Comparison of ENCODE assay signal across 20 cellular contexts in the genomic region with DNA sequence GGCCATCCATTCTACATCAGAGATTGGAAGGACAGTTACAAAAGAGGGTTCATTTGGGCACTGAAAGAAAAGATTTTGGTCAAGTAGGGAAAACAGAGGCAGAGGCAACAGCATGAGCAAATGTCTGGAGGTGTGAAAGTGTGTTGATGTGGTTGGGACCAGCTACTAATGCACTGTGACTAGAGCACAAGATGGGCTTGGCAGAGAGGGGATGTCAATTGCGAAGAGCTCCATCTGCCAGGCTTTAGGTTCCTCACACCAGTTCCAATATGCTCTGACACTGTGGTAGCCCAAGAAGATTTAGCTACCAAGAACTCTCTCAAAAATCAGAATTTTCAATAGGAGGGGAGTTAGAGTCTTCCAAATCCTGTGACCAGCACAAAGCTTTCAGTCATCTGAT. TPM values are rescaled to one million over a fixed set of nuclear protein-coding genes. Genes with fewer than 3 reads are reported as not detected.
DNase-seq lines count a peak whose midpoint lies in the region; ATAC-seq and TF ChIP-seq lines count a peak whose summit lies in the region.
"Had no signal": no experiment of that assay in that cellular context is flagged by ENCODE, and none has a peak within 500 bp of the region (broad histone marks: within the 10 kb centered on the region; RNA-seq: fewer than 3 reads in every experiment).

No MANE protein-coding gene starts in this region.

- H3K4me1 ChIP-seq in GM23248 (ENCODE audit: insufficient read depth) (peaks cover 51% of the 10 kb centered on the region), Panc1 (ENCODE audit: control insufficient read depth, insufficient read depth, low read length) (peaks cover 54% of the 10 kb centered on the region), esophagus squamous epithelium (peaks cover 5 to 75% (median 56%) of the 10 kb centered on the region in 3 donors), skeletal muscle tissue (ENCODE audit: control insufficient read depth in 3 of 3, insufficient read depth in 3 of 3, low read length in 3 of 3) (peaks cover 50 to 65% (median 63%) of the 10 kb centered on the region in 3 donors)

- H3K27me3 ChIP-seq in GM23248 (replicated peaks; ENCODE audit: insufficient read depth) (no peaks in the 10 kb centered on the region), Panc1 (ENCODE audit: control insufficient read depth, insufficient read depth, low read length) (no peaks in the 10 kb centered on the region), esophagus squamous epithelium (no peaks in the 10 kb centered on the region), skeletal muscle tissue (ENCODE audit: control insufficient read depth in 3 of 3, insufficient read depth in 3 of 3, low read length in 3 of 3) (no peaks in the 10 kb centered on the region)
- H3K27me3 ChIP-seq: body of pancreas, foreskin keratinocyte had no signal

- H4K20me1 ChIP-seq in GM23248 (ENCODE audit: insufficient read depth) = no peaks in the 10 kb centered on the region

- no peak overlapping the region for H3K4me3 ChIP-seq in GM23248
- no peak overlapping the region for H3K4me3 ChIP-seq in Panc1 (ENCODE audit: low read depth in 2 of 2, low read length in 2 of 2)
- H3K4me3 ChIP-seq in esophagus squamous epithelium = no peak overlapping the region
- no peak overlapping the region for H3K4me3 ChIP-seq in skeletal muscle tissue (ENCODE audit: low read length in 3 of 3)
- H3K4me3 ChIP-seq: body of pancreas, lower lobe of right lung had no signal

- H3K36me3 ChIP-seq in GM23248 (ENCODE audit: low read depth) (peaks cover 43% of the 10 kb centered on the region), Panc1 (ENCODE audit: control insufficient read depth, insufficient read depth, low read length) (no peaks in the 10 kb centered on the region), esophagus squamous epithelium (peaks cover 3 to 90% (median 3%) of the 10 kb centered on the region in 3 donors), skeletal muscle tissue (ENCODE audit: control insufficient read depth in 3 of 3, insufficient read depth in 3 of 3, low read length in 3 of 3) (peaks cover 11 to 33% (median 24%) of the 10 kb centered on the region in 3 donors)
- H3K36me3 ChIP-seq: WERI-Rb-1 had no signal

- H2AFZ ChIP-seq in GM23248 = no peak overlapping the region

- peaks cover 50% of the 10 kb centered on the region for H3F3A ChIP-seq in GM23248 (ENCODE audit: insufficient read depth)

- intact Hi-C loops in Panc1 (cut with micrococcal nuclease; ENCODE audit: unreplicated experiment) = no loop called here
- intact Hi-C loops in esophagus squamous epithelium (cut with DNase I) = no loop called here

- H3K9me3 ChIP-seq in GM23248 (ENCODE audit: low read depth) (no peaks in the 10 kb centered on the region), Panc1 (ENCODE audit: control insufficient read depth, insufficient read depth, low read depth, low read length) (no peaks in the 10 kb centered on the region), esophagus squamous epithelium (no peaks in the 10 kb centered on the region), skeletal muscle tissue (ENCODE audit: control insufficient read depth in 3 of 3, low read length in 3 of 3) (no peaks in the 10 kb centered on the region)
- H3K9me3 ChIP-seq: body of pancreas, lower lobe of right lung had no signal

- no peak for DNase-seq in GM23248
- DNase-seq in Panc1 (ENCODE audit: low read depth, low spot score) = no peak
- no peak for DNase-seq in esophagus squamous epithelium (lab: John Stamatoyannopoulos, UW)
- no peak for DNase-seq in stimulated activated CD4-positive, alpha-beta T cell treated with anti-CD3 and anti-CD28 coated beads, Interleukin-2, amount 100 ng/mL, for 48 hours
- no peak for DNase-seq in omental fat pad (ENCODE audit: low spot score)
- no peak for DNase-seq in GM20000 (ENCODE audit: low spot score)
- DNase-seq: activated naive CD4-positive, alpha-beta T cell treated with Interleukin-2 at 50 U/mL for 16 hours; body of pancreas; DMS79 treated with DMSO at 0.1 percent for 48 hours; effector memory CD4-positive, alpha-beta T cell; foreskin keratinocyte; H7; lower lobe of right lung; NCI-H1417; NCI-H345; PC-3; right cardiac atrium; WERI-Rb-1 had no signal

- H3K9ac ChIP-seq in GM23248 (peak overlapping the region; percentile 62), skeletal muscle tissue (ENCODE audit: low read depth in 1 of 3, low read length in 3 of 3) (no peak overlapping the region)

- no peak for TF ChIP-seq POLR2A in esophagus squamous epithelium (IDR thresholded peaks at IDR 0.05)

- no peaks in the 10 kb centered on the region for H3K9me2 ChIP-seq in GM23248 (ENCODE audit: insufficient read depth)

- no peak for ATAC-seq in Panc1
- no peak for ATAC-seq in HG03045 (IDR thresholded peaks at IDR 0.05; ENCODE audit: unreplicated experiment)
- ATAC-seq in omental fat pad (ENCODE audit: low FRiP score) = no peak
- ATAC-seq: body of pancreas had no signal

- no peak for TF ChIP-seq CTCF in Panc1 (IDR thresholded peaks at IDR 0.05)
- no peak for TF ChIP-seq CTCF in esophagus squamous epithelium (IDR thresholded peaks at IDR 0.05)
- TF ChIP-seq CTCF in omental fat pad (IDR thresholded peaks at IDR 0.05) = no peak
- TF ChIP-seq CTCF in GM20000 (IDR thresholded peaks at IDR 0.05; ENCODE audit: extremely low read depth, missing control alignments) = no peak

- BruUV-seq in Panc1 (replicated peaks; lab: Mats Ljungman, UMichigan) = no TSS peak

- CTCF ChIA-PET in Panc1 (lab: Charles Lee) = no interaction called here

- H3K27ac ChIP-seq in GM23248 = peak overlapping the region; percentile 82
- peak overlapping the region; percentile 37; the same call in 1 of the 2 replicates for H3K27ac ChIP-seq in Panc1 (ENCODE audit: low read length)
- H3K27ac ChIP-seq in esophagus squamous epithelium = peak overlapping the region in 3 of 4 donors; percentile 47 to 77 (median 76)
- H3K27ac ChIP-seq in skeletal muscle tissue (ENCODE audit: low read depth, low read length) = peak overlapping the region; percentile 61
- H3K27ac ChIP-seq: body of pancreas, foreskin keratinocyte had no signal

- POLR2A ChIA-PET in Panc1 (lab: Charles Lee) = interaction anchor here (0.5 kb wide), 1 partner anchor 10 kb away, joined by 8 read pairs; no protein-coding TSS in a partner anchor

- 71 to 80% methylated on average over 1 of the region's 1 CpG for WGBS in GM23248 (ENCODE audit: low coverage in 1 of 2, low lambda C conversion rate in 2 of 2, missing lambda C conversion rate in 2 of 2), 2 experiments
- WGBS in esophagus squamous epithelium, 2 donors = 83 to 100% methylated on average over 1 of the region's 1 CpG

- peaks cover 22% of the 10 kb centered on the region for H3K79me2 ChIP-seq in GM23248 (ENCODE audit: insufficient read depth)

- peak overlapping the region; percentile 53 for H3K4me2 ChIP-seq in GM23248 (ENCODE audit: unreplicated experiment)

- in situ Hi-C loops in GM23248 (cut with MboI) = no loop called here
- in situ Hi-C loops in Panc1 (cut with HindIII; ENCODE audit: low pct_unique_long_range_greater_than_20kb, low sequenced_read_pairs) = no loop called here

RNA-seq across cellular contexts. Expression of a gene that starts 42.1 kb away (rescaled TPM):
- total RNA-seq in GM23248 (2014; rRNA removed; shearing (Covaris generic)) = 28.7 and 40.2 TPM in 2 replicates
- polyA plus RNA-seq in GM23248 (2016; fragmentation: Nextera tagmentation; extraction: Ambion mirVana) = 38.7 and 40.7 TPM in 2 replicates
- total RNA-seq in Panc1 (2021; ENCODE audit: unreplicated experiment) (43.3 TPM), esophagus squamous epithelium (10 to 100 TPM; 36.8 to 52.1 (median 46.7) TPM), skeletal muscle tissue (5.7 TPM), omental fat pad (10 to 100 TPM; 29.3 to 52.2 (median 42.2) TPM)
- 27.5 TPM for polyA plus RNA-seq in Panc1 (2012; ENCODE audit: insufficient read length)
